Comparison of ENCODE assay signal across 16 cellular contexts in genomic region chrX:68921937-68922456, GRCh38.
DNase-seq lines count a peak whose midpoint lies in the region; ATAC-seq and TF ChIP-seq lines count a peak whose summit lies in the region.
"Had no signal": no experiment of that assay in that cellular context is flagged by ENCODE, and none has a peak within 500 bp of the region (broad histone marks: within the 10 kb centered on the region; RNA-seq: fewer than 3 reads in every experiment).

No MANE protein-coding gene starts in this region.

- no peak overlapping the region for H4K8ac ChIP-seq in neuronal stem cell (ENCODE audit: low read depth, low read length)

- TF ChIP-seq CTCF in HCT116 (IDR thresholded peaks at IDR 0.05 in 2 of 3, conservative IDR thresholded peaks at IDR 0.05 in 1 of 3; ENCODE audit: borderline replicate concordance in 1 of 3, insufficient read depth in 1 of 3, low read depth in 2 of 3, low read length in 2 of 3) (0 out of 6 replicates have a peak, but pooled peaks of 1 of the 3 experiments have one; percentile 5), heart right ventricle (IDR thresholded peaks at IDR 0.05) (no peak)

- no peak for TF ChIP-seq POLR2A in HCT116 (IDR thresholded peaks at IDR 0.05; ENCODE audit: borderline replicate concordance, extremely low read depth, insufficient read depth, insufficient read length)

- TF ChIP-seq RAD21 in HCT116 (IDR thresholded peaks at IDR 0.05; ENCODE audit: low read depth), result no peak

- H4K20me1 ChIP-seq in BLaER1 treated with 17β-estradiol and CSF1 and Interleukin-3, amounts not matched to agents 10 nM and 100 nM, result no peaks in the 10 kb centered on the region; a peak in 2 of 22 replicates
- no peaks in the 10 kb centered on the region for H4K20me1 ChIP-seq in HCT116 (ENCODE audit: insufficient read depth)

- H2AK5ac ChIP-seq in neuronal stem cell (ENCODE audit: low read depth, low read length), result peak overlapping the region; percentile 28

- no peaks in the 10 kb centered on the region for H3K9me3 ChIP-seq in BLaER1 treated with 17β-estradiol and CSF1 and Interleukin-3, amounts not matched to agents 10 nM and 100 nM (replicated peaks in 1 of 11)
- no peaks in the 10 kb centered on the region for H3K9me3 ChIP-seq in HCT116 (ENCODE audit: control insufficient read depth in 1 of 2, insufficient read depth in 1 of 2, low read depth in 1 of 2, low read length in 2 of 2)
- no peaks in the 10 kb centered on the region for H3K9me3 ChIP-seq in heart right ventricle
- H3K9me3 ChIP-seq in neuronal stem cell (replicated peaks in 1 of 2; ENCODE audit: control insufficient read depth in 2 of 2, insufficient read depth in 1 of 2, low read depth in 1 of 2, low read length in 2 of 2), result no peaks in the 10 kb centered on the region
- H3K9me3 ChIP-seq: SJCRH30 had no signal

- H3K23ac ChIP-seq in neuronal stem cell (ENCODE audit: low read depth, low read length, poor library complexity), result no peak overlapping the region

- ATAC-seq in HCT116 (0 out of 2 replicates have a peak, but pooled peaks have one; percentile 34), heart right ventricle (peak in 7 of 8 donors; percentile 25 to 59 (median 50)), GM21367 (IDR thresholded peaks at IDR 0.05; ENCODE audit: unreplicated experiment) (no peak)

- H3K9ac ChIP-seq in BLaER1 treated with 17β-estradiol and CSF1 and Interleukin-3, amounts not matched to agents 10 nM and 100 nM, result no peak overlapping the region
- H3K9ac ChIP-seq in HCT116 (ENCODE audit: low read length), result no peak overlapping the region
- H3K9ac ChIP-seq in neuronal stem cell (ENCODE audit: low read depth, low read length, poor library complexity), result no peak overlapping the region

- H3K4ac ChIP-seq in neuronal stem cell (ENCODE audit: low read length), result no peak overlapping the region

- H2BK5ac ChIP-seq in neuronal stem cell (ENCODE audit: low read length), result no peak overlapping the region

- H3K36me3 ChIP-seq in BLaER1 treated with 17β-estradiol and CSF1 and Interleukin-3, amounts not matched to agents 10 nM and 100 nM, result no peaks in the 10 kb centered on the region
- H3K36me3 ChIP-seq in HCT116 (ENCODE audit: control insufficient read depth in 1 of 2, insufficient read depth in 2 of 2, low read length in 2 of 2), result no peaks in the 10 kb centered on the region
- no peaks in the 10 kb centered on the region for H3K36me3 ChIP-seq in heart right ventricle
- no peaks in the 10 kb centered on the region for H3K36me3 ChIP-seq in neuronal stem cell (replicated peaks in 1 of 2; ENCODE audit: control insufficient read depth in 2 of 2, insufficient read depth in 2 of 2, low read length in 2 of 2)
- H3K36me3 ChIP-seq: SJCRH30 had no signal

- H3K4me2 ChIP-seq in BLaER1 treated with 17β-estradiol and CSF1 and Interleukin-3, amounts not matched to agents 10 nM and 100 nM, result peak overlapping the region in 7 of 11 experiments; percentile 1 to 30 (median 15); a peak in 5 of 22 replicates
- H3K4me2 ChIP-seq in HCT116 (ENCODE audit: low read length) (no peak overlapping the region), neuronal stem cell (ENCODE audit: insufficient read depth, low read length, poor library complexity, severe bottlenecking) (no peak overlapping the region)

- no peak overlapping the region for H2BK120ac ChIP-seq in neuronal stem cell (ENCODE audit: low read depth, low read length)

- no peak overlapping the region for H3K4me3 ChIP-seq in BLaER1 treated with 17β-estradiol and CSF1 and Interleukin-3, amounts not matched to agents 10 nM and 100 nM
- no peak overlapping the region for H3K4me3 ChIP-seq in HCT116 (replicated peaks in 1 of 2; ENCODE audit: low read depth in 1 of 2, low read length in 2 of 2)
- H3K4me3 ChIP-seq in heart right ventricle, result no peak overlapping the region
- no peak overlapping the region for H3K4me3 ChIP-seq in neuronal stem cell (ENCODE audit: low read length in 2 of 2)
- H3K4me3 ChIP-seq: SJCRH30 had no signal

- no peak overlapping the region for H3K14ac ChIP-seq in neuronal stem cell (ENCODE audit: low read length)

- no peak for DNase-seq in HCT116 (ENCODE audit: low read depth, low spot score)
- no peak for DNase-seq in heart right ventricle
- DNase-seq in neuronal stem cell (ENCODE audit: low spot score), result no peak
- DNase-seq in stimulated activated CD4-positive, alpha-beta T cell treated with anti-CD3 and anti-CD28 coated beads, Interleukin-4, amount 100 ng/mL, for 24 hours, result no peak
- no peak for DNase-seq in HK-2 (ENCODE audit: unreplicated experiment)
- DNase-seq: COR-L47, GF-D8, H9, KBM-7, NCI-H1417 treated with DMSO at 0.1 percent for 48 hours, NCI-H1930, NCI-H526 treated with DMSO at 0.1 percent for 48 hours, RPMI8226, SJCRH30 had no signal

- POLR2A ChIA-PET in HCT116 (lab: Charles Lee), result no interaction called here

- no TSS peak for BruUV-seq in HCT116 (replicated peaks; lab: Mats Ljungman, UMichigan)

- peaks cover 58 to 97% (median 85%) of the 10 kb centered on the region in 11 experiments for H3K27me3 ChIP-seq in BLaER1 treated with 17β-estradiol and CSF1 and Interleukin-3, amounts not matched to agents 10 nM and 100 nM
- H3K27me3 ChIP-seq in HCT116 (ENCODE audit: insufficient read depth, low read length) (no peaks in the 10 kb centered on the region), heart right ventricle (peaks cover 0 to 26% (median 0%) of the 10 kb centered on the region in 7 donors), neuronal stem cell (ENCODE audit: control insufficient read depth in 3 of 3, insufficient read depth in 3 of 3, low read depth in 1 of 3, low read length in 3 of 3) (peaks cover 0 to 21% (median 11%) of the 10 kb centered on the region in 3 experiments)
- H3K27me3 ChIP-seq: SJCRH30 had no signal

- H2BK15ac ChIP-seq in neuronal stem cell (ENCODE audit: low read length), result no peak overlapping the region

- whole genome bisulfite sequencing in heart right ventricle, 2 donors, result 39 to 57% methylated on average over 7 of the region's 7 CpGs
- WGBS in neuronal stem cell (ENCODE audit: extremely low coverage in 2 of 2, insufficient read length in 2 of 2, insufficient replicate concordance in 1 of 2), 2 donors, result no CpG with 5 or more reads among the region's 7 CpGs

- H3K79me1 ChIP-seq in neuronal stem cell (ENCODE audit: low read depth, low read length), result no peaks in the 10 kb centered on the region

- CTCF ChIA-PET in HCT116 (lab: Charles Lee), result no interaction called here

- H3K4me1 ChIP-seq in BLaER1 treated with 17β-estradiol and CSF1 and Interleukin-3, amounts not matched to agents 10 nM and 100 nM, result peaks cover 0 to 49% (median 28%) of the 10 kb centered on the region in 10 experiments; a peak in 17 of 20 replicates
- H3K4me1 ChIP-seq in HCT116 (ENCODE audit: control insufficient read depth in 1 of 2, insufficient read depth in 2 of 2, low read length in 2 of 2) (no peaks in the 10 kb centered on the region), heart right ventricle (peaks cover 0 to 8% (median 0%) of the 10 kb centered on the region in 9 donors), neuronal stem cell (ENCODE audit: control insufficient read depth in 2 of 2, insufficient read depth in 1 of 2, low read depth in 1 of 2, low read length in 2 of 2) (peaks cover 0 to 9% of the 10 kb centered on the region in 2 donors)
- H3K4me1 ChIP-seq: SJCRH30 had no signal

- H2AFZ ChIP-seq in HCT116 (ENCODE audit: low read depth, low read length, poor library complexity, severe bottlenecking) (no peak overlapping the region), neuronal stem cell (ENCODE audit: low read length) (no peak overlapping the region)

- H3K79me2 ChIP-seq in HCT116 (ENCODE audit: insufficient read depth, low read length), result no peaks in the 10 kb centered on the region

- intact Hi-C loops in HCT116 (cut with micrococcal nuclease) (no loop called here), heart right ventricle (cut with DNase I) (no loop called here)

- H3K9me2 ChIP-seq in HCT116 (ENCODE audit: insufficient read depth), result no peaks in the 10 kb centered on the region

- no peak overlapping the region for H4K91ac ChIP-seq in neuronal stem cell (ENCODE audit: low read depth, low read length, poor library complexity)

- RAD21 ChIA-PET in HCT116 (lab: Charles Lee; ENCODE audit: low non-redundant PET in 1 of 2, low total read pairs in 2 of 2, uncharacterized antibody in 2 of 2, unreplicated experiment in 2 of 2), result no interaction called here

- no peak overlapping the region for H3K27ac ChIP-seq in BLaER1 treated with 17β-estradiol and CSF1 and Interleukin-3, amounts not matched to agents 10 nM and 100 nM
- no peak overlapping the region for H3K27ac ChIP-seq in HCT116 (ENCODE audit: low read depth, low read length)
- H3K27ac ChIP-seq in heart right ventricle, result no peak overlapping the region
- no peak overlapping the region for H3K27ac ChIP-seq in neuronal stem cell (replicated peaks; ENCODE audit: low read length)
- H3K27ac ChIP-seq: SJCRH30 had no signal

- no peak overlapping the region for H3K18ac ChIP-seq in neuronal stem cell (ENCODE audit: low read length)

- H2BK12ac ChIP-seq in neuronal stem cell (ENCODE audit: low read length), result peak overlapping the region; percentile 41

TF ChIP-seq in HCT116, 20 proteins besides CTCF, POLR2A, EP300 and RAD21 (continues in another document):
- TF ChIP-seq FOSL1 (IDR thresholded peaks at IDR 0.05; ENCODE audit: low read depth), result no peak
- TF ChIP-seq, protein P1, sequence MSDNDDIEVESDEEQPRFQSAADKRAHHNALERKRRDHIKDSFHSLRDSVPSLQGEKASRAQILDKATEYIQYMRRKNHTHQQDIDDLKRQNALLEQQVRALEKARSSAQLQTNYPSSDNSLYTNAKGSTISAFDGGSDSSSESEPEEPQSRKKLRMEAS (IDR thresholded peaks at IDR 0.05), result no peak
- TF ChIP-seq SP1 (IDR thresholded peaks at IDR 0.05; ENCODE audit: low read depth), result no peak

Comparison
In these comparisons a context has a peak if more than half of its experiments do, and no peak if none do; other contexts are left out.
1. H3K4me2 ChIP-seq: peak in BLaER1 treated with 17β-estradiol and CSF1 and Interleukin-3, amounts not matched to agents 10 nM and 100 nM (7 of 11); none in HCT116 (single experiment) and neuronal stem cell (single experiment).